11 cellular contexts compared by ENCODE assay signal in the genomic region with DNA sequence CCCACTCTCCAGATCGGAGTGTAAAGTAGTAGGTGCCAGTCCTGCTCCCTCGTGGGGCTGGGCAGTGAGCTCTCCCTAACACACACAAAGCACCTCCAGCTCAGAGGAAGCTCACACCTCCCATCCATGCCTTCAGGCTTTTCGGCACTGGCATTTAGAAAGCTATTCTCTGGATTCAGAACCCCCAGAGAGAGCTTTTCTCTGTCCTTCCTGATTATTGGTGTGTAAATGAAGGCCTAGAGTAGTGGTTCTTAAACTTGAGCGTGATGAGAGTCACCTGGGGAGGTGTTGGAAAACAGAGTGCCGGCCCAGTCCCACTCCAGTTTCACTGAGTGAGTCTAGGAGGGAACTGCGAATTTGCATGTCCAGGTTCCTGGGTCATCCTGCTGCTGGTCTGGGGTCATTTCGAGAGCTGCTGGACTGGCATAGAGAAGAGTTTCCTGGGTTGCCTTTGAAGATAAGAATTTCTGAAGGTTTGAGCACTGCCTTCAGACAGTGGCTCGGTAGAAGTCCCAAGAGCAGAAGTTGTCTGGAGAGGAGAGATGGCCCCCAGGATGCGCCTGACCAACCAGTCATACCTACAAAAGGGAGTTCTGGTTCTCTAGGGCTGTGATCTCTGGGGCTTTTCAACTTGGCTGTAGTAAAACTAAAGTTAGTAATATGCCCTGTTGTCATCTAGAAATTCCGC. TPM values are rescaled to one million over a fixed set of nuclear protein-coding genes. Genes with fewer than 3 reads are reported as not detected.
DNase-seq lines count a peak whose midpoint lies in the region; ATAC-seq and TF ChIP-seq lines count a peak whose summit lies in the region.
"Had no signal": no experiment of that assay in that cellular context is flagged by ENCODE, and none has a peak within 500 bp of the region (broad histone marks: within the 10 kb centered on the region; RNA-seq: fewer than 3 reads in every experiment).

No MANE protein-coding gene starts in this region.

- no peak overlapping the region for H3K4me2 ChIP-seq in neuronal stem cell (ENCODE audit: insufficient read depth, low read length, poor library complexity, severe bottlenecking)

- no peak overlapping the region for H2AK5ac ChIP-seq in neuronal stem cell (ENCODE audit: low read depth, low read length)

- H3K27ac ChIP-seq in right cardiac atrium (ENCODE audit: low read length) = peak overlapping the region; percentile 20
- H3K27ac ChIP-seq in esophagus squamous epithelium = peak overlapping the region; percentile 91 to 98 (median 94)
- no peak overlapping the region for H3K27ac ChIP-seq in neuronal stem cell (replicated peaks; ENCODE audit: low read length)
- H3K27ac ChIP-seq: cardiac muscle cell had no signal

- peaks cover 12% of the 10 kb centered on the region for H3K4me1 ChIP-seq in right cardiac atrium (ENCODE audit: control insufficient read depth, insufficient read depth, low read length)
- peaks cover 87 to 100% (median 98%) of the 10 kb centered on the region in 3 donors for H3K4me1 ChIP-seq in esophagus squamous epithelium
- H3K4me1 ChIP-seq in neuronal stem cell (ENCODE audit: control insufficient read depth in 2 of 2, insufficient read depth in 1 of 2, low read depth in 1 of 2, low read length in 2 of 2) = peaks cover 10 to 32% of the 10 kb centered on the region in 2 donors

- H3K36me3 ChIP-seq in esophagus squamous epithelium (peaks cover 0 to 45% (median 0%) of the 10 kb centered on the region in 3 donors), neuronal stem cell (replicated peaks in 1 of 2; ENCODE audit: control insufficient read depth in 2 of 2, insufficient read depth in 2 of 2, low read length in 2 of 2) (no peaks in the 10 kb centered on the region)
- H3K36me3 ChIP-seq: cardiac muscle cell had no signal

- no peak overlapping the region for H4K8ac ChIP-seq in neuronal stem cell (ENCODE audit: low read depth, low read length)

- H3K9me3 ChIP-seq in right cardiac atrium (ENCODE audit: control insufficient read depth, low read length) = no peaks in the 10 kb centered on the region
- H3K9me3 ChIP-seq in esophagus squamous epithelium = no peaks in the 10 kb centered on the region
- H3K9me3 ChIP-seq in neuronal stem cell (replicated peaks in 1 of 2; ENCODE audit: control insufficient read depth in 2 of 2, insufficient read depth in 1 of 2, low read depth in 1 of 2, low read length in 2 of 2) = no peaks in the 10 kb centered on the region

- no peaks in the 10 kb centered on the region for H3K27me3 ChIP-seq in right cardiac atrium (ENCODE audit: control insufficient read depth, insufficient read depth)
- H3K27me3 ChIP-seq in esophagus squamous epithelium = no peaks in the 10 kb centered on the region
- no peaks in the 10 kb centered on the region for H3K27me3 ChIP-seq in neuronal stem cell (ENCODE audit: control insufficient read depth in 3 of 3, insufficient read depth in 3 of 3, low read depth in 1 of 3, low read length in 3 of 3)
- H3K27me3 ChIP-seq: cardiac muscle cell had no signal

- DNase-seq in right cardiac atrium (peak in 2 of 3 donors; percentile 10 to 32), left ventricle myocardium superior (no peak), esophagus squamous epithelium (lab: John Stamatoyannopoulos, UW) (no peak), neuronal stem cell (ENCODE audit: low spot score) (no peak), amniotic stem cell (lab: John Stamatoyannopoulos, UW) (no peak), KBM-7 (no peak), HK-2 (ENCODE audit: unreplicated experiment) (no peak), pons (ENCODE audit: low spot score) (no peak)
- DNase-seq: NCI-H1436; stimulated activated CD4-positive, alpha-beta T cell treated with anti-CD3 and anti-CD28 coated beads, Interleukin-1b, Interleukin-23, amount 100 ng/mL, for 48 hours had no signal

- no peak overlapping the region for H4K91ac ChIP-seq in neuronal stem cell (ENCODE audit: low read depth, low read length, poor library complexity)

- H2BK5ac ChIP-seq in neuronal stem cell (ENCODE audit: low read length) = no peak overlapping the region

- H3K79me1 ChIP-seq in neuronal stem cell (ENCODE audit: low read depth, low read length) = no peaks in the 10 kb centered on the region

- H3K4me3 ChIP-seq in right cardiac atrium (ENCODE audit: low read length) (no peak overlapping the region), esophagus squamous epithelium (peak overlapping the region in 3 of 4 donors; percentile 1 to 39 (median 11)), neuronal stem cell (ENCODE audit: low read length in 2 of 2) (no peak overlapping the region)
- H3K4me3 ChIP-seq: cardiac muscle cell had no signal

- H2AFZ ChIP-seq in neuronal stem cell (ENCODE audit: low read length) = peak overlapping the region; percentile 54

- no peak for TF ChIP-seq CTCF in esophagus squamous epithelium (IDR thresholded peaks at IDR 0.05)

- H3K14ac ChIP-seq in neuronal stem cell (ENCODE audit: low read length) = no peak overlapping the region

- no peak for ATAC-seq in right cardiac atrium
- no peak for ATAC-seq in left ventricle myocardium superior

- no peak overlapping the region for H2BK120ac ChIP-seq in neuronal stem cell (ENCODE audit: low read depth, low read length)

- H3K9ac ChIP-seq in neuronal stem cell (ENCODE audit: low read depth, low read length, poor library complexity) = no peak overlapping the region

- TF ChIP-seq POLR2A in esophagus squamous epithelium (IDR thresholded peaks at IDR 0.05) = no peak

- no peak overlapping the region for H3K18ac ChIP-seq in neuronal stem cell (ENCODE audit: low read length)

- no peak overlapping the region for H2BK15ac ChIP-seq in neuronal stem cell (ENCODE audit: low read length)

- in situ Hi-C loops in KBM-7 (cut with MboI; ENCODE audit: low pct_unique_long_range_greater_than_20kb, low sequenced_read_pairs) = no loop called here

- intact Hi-C loops in right cardiac atrium (cut with DNase I) (no loop called here), left ventricle myocardium superior (cut with micrococcal nuclease) (no loop called here), esophagus squamous epithelium (cut with DNase I) (no loop called here)

- H2BK12ac ChIP-seq in neuronal stem cell (ENCODE audit: low read length) = no peak overlapping the region

- 80% methylated on average over 10 of the region's 10 CpGs for WGBS in right cardiac atrium
- 36 to 38% methylated on average over 5 to 6 of the region's 10 CpGs for WGBS in esophagus squamous epithelium, 2 donors
- WGBS in neuronal stem cell (ENCODE audit: extremely low coverage in 2 of 2, insufficient read length in 2 of 2, insufficient replicate concordance in 1 of 2), 2 donors = no CpG with 5 or more reads among the region's 10 CpGs

- H3K4ac ChIP-seq in neuronal stem cell (ENCODE audit: low read length) = no peak overlapping the region

- H3K23ac ChIP-seq in neuronal stem cell (ENCODE audit: low read depth, low read length, poor library complexity) = no peak overlapping the region

RNA-seq across cellular contexts. Expression of gene CD9, which starts 15.1 kb away (rescaled TPM):
- total RNA-seq in right cardiac atrium (100 to 1,000 TPM; 117 to 248 (median 134) TPM), left ventricle myocardium superior (39.2 TPM), esophagus squamous epithelium (1,000 to 10,000 TPM in 1 of 4 donors, 100 to 1,000 TPM in 3; 464 to 1,007 (median 773) TPM)
- 212 TPM for polyA plus RNA-seq in right cardiac atrium
- polyA plus RNA-seq in neuronal stem cell (2013, experiment 1 of 2) = 6.3 TPM
- polyA plus RNA-seq in neuronal stem cell (2013, experiment 2 of 2) = 6.4 TPM

Comparison
In these comparisons a context has a peak if more than half of its experiments do, and no peak if none do; other contexts are left out.
1. DNase-seq: peak in right cardiac atrium (2 of 3); none in left ventricle myocardium superior (single experiment), esophagus squamous epithelium (single experiment), neuronal stem cell (single experiment), amniotic stem cell (single experiment), KBM-7 (single experiment), HK-2 (single experiment) and pons (single experiment).
2. H3K4me3 ChIP-seq: peak in esophagus squamous epithelium (3 of 4); none in right cardiac atrium (single experiment) and neuronal stem cell (0 of 2).